Comparison of ENCODE assay signal across 18 cellular contexts in the genomic region with DNA sequence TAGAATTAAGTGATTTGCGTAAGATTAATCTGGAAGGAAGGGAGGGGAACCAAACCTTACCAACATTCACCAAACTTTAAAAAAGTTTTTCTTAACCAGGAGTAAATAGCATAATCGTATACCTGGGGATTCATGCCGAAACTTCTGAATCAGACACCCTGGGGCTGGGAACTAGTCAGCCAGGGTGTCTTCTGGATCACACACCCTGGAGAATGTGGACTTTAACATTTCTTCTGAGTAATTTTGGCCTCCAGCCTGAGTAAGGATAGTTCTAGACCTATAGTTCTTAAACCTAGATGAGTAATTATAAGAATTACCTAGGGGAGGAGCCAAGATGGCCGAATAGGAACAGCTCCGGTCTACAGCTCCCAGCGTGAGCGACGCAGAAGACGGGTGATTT. TPM values are rescaled to one million over a fixed set of nuclear protein-coding genes. Genes with fewer than 3 reads are reported as not detected.
DNase-seq lines count a peak whose midpoint lies in the region; ATAC-seq and TF ChIP-seq lines count a peak whose summit lies in the region.
"Had no signal": no experiment of that assay in that cellular context is flagged by ENCODE, and none has a peak within 500 bp of the region (broad histone marks: within the 10 kb centered on the region; RNA-seq: fewer than 3 reads in every experiment).

No MANE protein-coding gene starts in this region.

- H3K36me3 Mint-ChIP-seq in H9 (ENCODE audit: insufficient read depth in 1 of 3, low read depth in 3 of 3), result peaks cover 3 to 20% (median 10%) of the 10 kb centered on the region in 3 experiments; a peak in 6 of 7 replicates
- H3K36me3 Mint-ChIP-seq: activated naive CD8-positive, alpha-beta T cell had no signal

- H3K56ac ChIP-seq in H9 (ENCODE audit: insufficient read length, low read depth, low read length), result no peak overlapping the region

- H3K4me1 ChIP-seq in H9 (ENCODE audit: insufficient read depth, low read length) (peaks cover 4% of the 10 kb centered on the region), NT2/D1 (ENCODE audit: insufficient read depth, insufficient read length) (no peaks in the 10 kb centered on the region), trophoblast cell (ENCODE audit: control insufficient read depth in 1 of 2, insufficient read depth in 2 of 2, low read length in 2 of 2) (peaks cover 5 to 7% of the 10 kb centered on the region in 2 experiments)
- H3K4me1 ChIP-seq: parathyroid adenoma had no signal

- H2AK5ac ChIP-seq in H9 (ENCODE audit: insufficient read length, low read length) (no peak overlapping the region), trophoblast cell (ENCODE audit: low read length) (no peak overlapping the region)

- H3K9ac ChIP-seq in H9 (ENCODE audit: extremely low read depth, insufficient read length, low read length) (no peak overlapping the region), NT2/D1 (ENCODE audit: insufficient read length, low read depth) (no peak overlapping the region), trophoblast cell (ENCODE audit: low read length) (no peak overlapping the region)
- H3K9ac ChIP-seq: parathyroid adenoma had no signal

- no peak overlapping the region for H4K91ac ChIP-seq in H9 (ENCODE audit: insufficient read length, low read depth, low read length)
- no peak overlapping the region for H4K91ac ChIP-seq in trophoblast cell (ENCODE audit: low read depth, low read length)

- H4K12ac ChIP-seq in trophoblast cell (ENCODE audit: low read depth, low read length), result no peak overlapping the region

- H2BK12ac ChIP-seq in H9 (ENCODE audit: insufficient read length, low read depth, low read length), result no peak overlapping the region
- no peak overlapping the region for H2BK12ac ChIP-seq in trophoblast cell (ENCODE audit: low read length)

- H3K27ac ChIP-seq in H9 (ENCODE audit: insufficient read length, low read depth, low read length), result no peak overlapping the region
- H3K27ac ChIP-seq in epithelial cell of prostate, result peak overlapping the region; percentile 83
- H3K27ac ChIP-seq in trophoblast cell (ENCODE audit: low read depth, low read length), result no peak overlapping the region
- H3K27ac ChIP-seq: parathyroid adenoma had no signal

- peak overlapping the region; percentile 32 for H3K4me3 ChIP-seq in NT2/D1 (ENCODE audit: insufficient read length, low read depth)
- no peak overlapping the region for H3K4me3 ChIP-seq in trophoblast cell (ENCODE audit: low read depth, low read length)

- TF ChIP-seq CTCF in H9 (conservative IDR thresholded peaks at IDR 0.05) (no peak), omental fat pad (IDR thresholded peaks at IDR 0.05) (no peak)

- H3K4me1 Mint-ChIP-seq in H9, result peaks cover 21 to 25% of the 10 kb centered on the region in 2 experiments
- H3K4me1 Mint-ChIP-seq: B cell had no signal

- H3K9me3 Mint-ChIP-seq in H9, result peaks cover 7 to 12% of the 10 kb centered on the region in 2 experiments; a peak in 4 of 5 replicates

- no peak overlapping the region for H2BK20ac ChIP-seq in H9 (ENCODE audit: low read depth, low read length, poor library complexity, severe bottlenecking)

- H2AFZ ChIP-seq in H9 (ENCODE audit: low read length) (peak overlapping the region; percentile 49), trophoblast cell (ENCODE audit: insufficient read depth, low read length, poor library complexity) (no peak overlapping the region)
- H2AFZ ChIP-seq: parathyroid adenoma had no signal

- H2BK5ac ChIP-seq in H9 (ENCODE audit: insufficient read length, low read length), result no peak overlapping the region
- H2BK5ac ChIP-seq in trophoblast cell (ENCODE audit: low read depth, low read length, poor library complexity), result no peak overlapping the region

- H3K27me3 Mint-ChIP-seq in H9 (ENCODE audit: low read depth), result no peaks in the 10 kb centered on the region; the same call in 1 of the 2 replicates
- H3K27me3 Mint-ChIP-seq: activated naive CD8-positive, alpha-beta T cell had no signal

- H3K27ac Mint-ChIP-seq in H9, result peak overlapping the region in 2 of 3 experiments; percentile 89 to 95; a peak in 6 of 7 replicates
- H3K27ac Mint-ChIP-seq: activated naive CD8-positive, alpha-beta T cell; B cell had no signal

- no peak overlapping the region for H3K18ac ChIP-seq in H9 (ENCODE audit: insufficient read length, low read depth, low read length)
- H3K18ac ChIP-seq in trophoblast cell (ENCODE audit: low read length), result no peak overlapping the region

- H2BK15ac ChIP-seq in H9 (ENCODE audit: low read depth, low read length), result no peak overlapping the region

- no peak for ATAC-seq in omental fat pad (ENCODE audit: low FRiP score)
- no peak for ATAC-seq in HG02852 (IDR thresholded peaks at IDR 0.05; ENCODE audit: unreplicated experiment)

- H3K4ac ChIP-seq in H9 (ENCODE audit: low read depth, low read length) (no peak overlapping the region), trophoblast cell (ENCODE audit: low read depth, low read length) (no peak overlapping the region)

- no peak overlapping the region for H4K5ac ChIP-seq in H9 (ENCODE audit: insufficient read length, low read depth, low read length)

- H3K9me3 ChIP-seq in H9 (ENCODE audit: control insufficient read depth, low read depth, low read length), result no peaks in the 10 kb centered on the region
- peaks cover 15% of the 10 kb centered on the region; the same call in 1 of the 2 replicates for H3K9me3 ChIP-seq in NT2/D1 (ENCODE audit: insufficient read depth, low read length)
- no peaks in the 10 kb centered on the region for H3K9me3 ChIP-seq in trophoblast cell (ENCODE audit: insufficient read depth, low read depth, low read length)

- no peak overlapping the region for H4K8ac ChIP-seq in H9 (replicated peaks; ENCODE audit: insufficient read length, low read depth, low read length)
- no peak overlapping the region for H4K8ac ChIP-seq in trophoblast cell (ENCODE audit: low read depth, low read length)

- no peaks in the 10 kb centered on the region for H3K79me2 ChIP-seq in H9 (ENCODE audit: insufficient read depth, low read length)
- H3K79me2 ChIP-seq in trophoblast cell (ENCODE audit: control insufficient read depth, insufficient read depth, low read length, poor library complexity), result peaks cover 1% of the 10 kb centered on the region
- H3K79me2 ChIP-seq: parathyroid adenoma had no signal

- no peaks in the 10 kb centered on the region for H4K20me1 ChIP-seq in H9 (ENCODE audit: control insufficient read depth, insufficient read depth, insufficient read length)

- H3K4me2 ChIP-seq in H9 (ENCODE audit: insufficient read depth, insufficient read length, low read length), result peak overlapping the region; percentile 32
- H3K4me2 ChIP-seq in trophoblast cell (ENCODE audit: low read length), result no peak overlapping the region

- H3K79me1 ChIP-seq in H9 (ENCODE audit: insufficient read depth, low read depth, low read length, poor library complexity, severe bottlenecking), result no peaks in the 10 kb centered on the region
- H3K79me1 ChIP-seq in trophoblast cell (ENCODE audit: low read length), result peaks cover 4% of the 10 kb centered on the region

- H3K14ac ChIP-seq in H9 (ENCODE audit: insufficient read depth, low read length) (no peak overlapping the region), trophoblast cell (ENCODE audit: low read length) (no peak overlapping the region)

- H2BK120ac ChIP-seq in H9 (ENCODE audit: low read depth, low read length, poor library complexity, severe bottlenecking) (no peak overlapping the region), trophoblast cell (ENCODE audit: insufficient read depth, low read length, poor library complexity) (peak overlapping the region; percentile 6)

- WGBS in H9 (ENCODE audit: extremely low coverage, insufficient read length, low lambda C conversion rate), result no CpG with 5 or more reads among the region's 9 CpGs
- no CpG with 5 or more reads among the region's 9 CpGs for WGBS in trophoblast cell (ENCODE audit: extremely low coverage, insufficient coverage, insufficient read length)

- H3K36me3 ChIP-seq in NT2/D1 (ENCODE audit: insufficient read depth, insufficient read length, low read length) (no peaks in the 10 kb centered on the region), trophoblast cell (ENCODE audit: control insufficient read depth in 1 of 2, insufficient read depth in 2 of 2, low read length in 2 of 2) (no peaks in the 10 kb centered on the region)

- H3K27me3 ChIP-seq in H9 (ENCODE audit: insufficient read depth, low read length) (no peaks in the 10 kb centered on the region), NT2/D1 (ENCODE audit: insufficient read depth, insufficient read length) (no peaks in the 10 kb centered on the region), trophoblast cell (ENCODE audit: insufficient read depth, low read length) (no peaks in the 10 kb centered on the region)

- DNase-seq in H9 (no peak), NT2/D1 (ENCODE audit: low read depth, low spot score) (no peak), epithelial cell of prostate (ENCODE audit: low read depth, low spot score) (peak; percentile 77), trophoblast cell (peak; percentile 62 to 67), omental fat pad (ENCODE audit: low spot score) (no peak), iPS-NIHi11 (ENCODE audit: low spot score) (no peak)
- DNase-seq: activated CD4-positive, CD25-positive, alpha-beta regulatory T cell; COR-L47; NCI-H1694 treated with DMSO at 0.1 percent for 48 hours; NCI-H345; SHP77 treated with DMSO at 0.1 percent for 48 hours; stimulated activated CD4-positive, alpha-beta T cell treated with anti-CD3 and anti-CD28 coated beads, Interleukin-4, amount 100 ng/mL, for 1 hour; T-helper 2 cell had no signal

- H3K23ac ChIP-seq in H9 (ENCODE audit: insufficient read length, low read depth, low read length) (no peak overlapping the region), trophoblast cell (ENCODE audit: low read length) (no peak overlapping the region)

- peak overlapping the region; percentile 71 to 75 for H3K4me3 Mint-ChIP-seq in H9
- H3K4me3 Mint-ChIP-seq: activated naive CD8-positive, alpha-beta T cell; B cell had no signal

- no peaks in the 10 kb centered on the region for H3K23me2 ChIP-seq in H9 (ENCODE audit: insufficient read length, low read depth, low read length, poor library complexity, severe bottlenecking)

- H3T11ph ChIP-seq in H9 (ENCODE audit: low read length), result no peak overlapping the region

RNA-seq across cellular contexts. Expression of gene MEIS1, which starts 44.1 kb away (rescaled TPM):
- total RNA-seq in H9 (2021), result 0.31 and 0.66 TPM in 2 replicates
- polyA plus RNA-seq in trophoblast cell (2013), result 19.4 and 19.9 TPM in 2 replicates
- 10 to 100 TPM; 19.8 to 67.3 (median 46.3) TPM for total RNA-seq in omental fat pad
- total RNA-seq: activated CD8-positive, alpha-beta memory T cell treated with anti-CD3 and anti-CD28 coated beads for 36 hours; B cell had no signal

Comparison
In these comparisons a context has a peak if more than half of its experiments do, and no peak if none do; other contexts are left out.
1. DNase-seq: peak in epithelial cell of prostate (single experiment) and trophoblast cell (2 of 2); none in H9 (single experiment), NT2/D1 (single experiment), omental fat pad (single experiment) and iPS-NIHi11 (single experiment).
2. RNA of gene MEIS1, which starts 44.1 kb away (total RNA-seq): 19.8 to 67.3 TPM in omental fat pad; 0.31 to 0.66 TPM in H9; every median in the first group is over 10 times any median in the second.